8 cellular contexts compared by ENCODE assay signal in the genomic region with DNA sequence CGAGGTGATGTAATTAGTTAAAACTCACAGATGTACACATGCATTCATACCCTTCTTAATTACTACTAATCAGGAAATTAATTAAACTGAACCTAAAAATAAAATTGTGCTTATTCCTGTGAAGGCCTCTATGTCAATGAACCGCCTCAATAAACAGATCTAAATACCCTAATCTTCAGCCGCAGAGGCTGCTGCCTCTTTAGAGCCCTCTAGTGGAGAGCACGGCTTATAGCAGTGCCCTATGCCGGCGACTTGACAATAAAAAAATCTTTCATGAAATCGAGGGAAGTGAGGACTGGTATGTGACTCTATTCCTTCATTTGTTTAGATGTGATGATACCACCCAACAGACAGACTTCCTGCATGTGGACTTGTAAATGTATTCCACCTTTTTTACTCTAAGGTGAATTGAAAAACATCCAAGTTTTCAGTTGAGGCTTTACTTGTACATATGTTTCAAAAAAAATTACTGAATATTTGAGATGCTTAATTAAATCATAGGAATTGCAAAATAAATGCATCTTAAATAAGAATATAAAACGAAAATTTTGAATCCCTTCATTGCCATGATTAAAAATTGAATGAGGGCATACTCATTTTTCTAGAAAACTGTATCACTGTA. TPM values are rescaled to one million over a fixed set of nuclear protein-coding genes. Genes with fewer than 3 reads are reported as not detected.
DNase-seq lines count a peak whose midpoint lies in the region; ATAC-seq, FAIRE-seq and TF ChIP-seq lines count a peak whose summit lies in the region.

No MANE protein-coding gene starts in this region.

- H3K36me3 ChIP-seq in GM06990 (ENCODE audit: control insufficient read depth, insufficient read depth, low read length): no peaks in the 10 kb centered on the region
- H3K36me3 ChIP-seq in SJSA1: no peaks in the 10 kb centered on the region
- no peaks in the 10 kb centered on the region for H3K36me3 ChIP-seq in upper lobe of left lung

- no peak for TF ChIP-seq EP300 in upper lobe of left lung (IDR thresholded peaks at IDR 0.05)

- TF ChIP-seq CTCF in GM06990 (IDR thresholded peaks at IDR 0.05; ENCODE audit: insufficient read depth, low read length, poor library complexity, severe bottlenecking) (peak; percentile 98), choroid plexus epithelial cell (conservative IDR thresholded peaks at IDR 0.05; ENCODE audit: low read depth, low read length) (peak; percentile 99), upper lobe of left lung (IDR thresholded peaks at IDR 0.05) (peak; percentile 27 to 78 (median 63))

- TF ChIP-seq POLR2A in upper lobe of left lung (IDR thresholded peaks at IDR 0.05): no peak

- FAIRE-seq in A204.1 (lab: Jason Lieb, UNC): peak; percentile 68

- DNase-seq in GM06990 (ENCODE audit: extremely low read depth, insufficient read length) (no peak), H4 (ENCODE audit: low spot score) (peak; percentile 42), KBM-7 (peak; percentile 70), SJSA1 (ENCODE audit: low read depth in 1 of 2, low spot score in 2 of 2) (peak; percentile 41 to 45), choroid plexus epithelial cell (ENCODE audit: low read depth) (peak; percentile 84), lung microvascular endothelial cell (ENCODE audit: low read depth in 2 of 2) (peak; percentile 44 to 53), upper lobe of left lung (peak in 1 of 2 donors; percentile 22)

- H3K9me3 ChIP-seq in SJSA1 (replicated peaks) (no peaks in the 10 kb centered on the region), upper lobe of left lung (no peaks in the 10 kb centered on the region)

- H3K4me3 ChIP-seq in GM06990 (replicated peaks; ENCODE audit: low read depth, low read length): no peak overlapping the region
- H3K4me3 ChIP-seq in SJSA1: no peak overlapping the region
- H3K4me3 ChIP-seq in choroid plexus epithelial cell (ENCODE audit: low read depth, low read length): no peak overlapping the region
- H3K4me3 ChIP-seq in upper lobe of left lung: no peak overlapping the region

- no peak overlapping the region for H3K27ac ChIP-seq in SJSA1
- no peak overlapping the region for H3K27ac ChIP-seq in upper lobe of left lung

- ATAC-seq in upper lobe of left lung (ENCODE audit: low FRiP score in 2 of 2): peak; percentile 73 to 90

- H3K27me3 ChIP-seq in GM06990 (replicated peaks; ENCODE audit: control insufficient read depth, insufficient read depth, low read length) (no peaks in the 10 kb centered on the region), SJSA1 (replicated peaks) (no peaks in the 10 kb centered on the region), upper lobe of left lung (no peaks in the 10 kb centered on the region)

- 16 to 18% methylated on average over 8 of the region's 8 CpGs for WGBS in upper lobe of left lung, 2 donors

- no peaks in the 10 kb centered on the region for H3K4me1 ChIP-seq in SJSA1 (replicated peaks)
- no peaks in the 10 kb centered on the region for H3K4me1 ChIP-seq in upper lobe of left lung

- in situ Hi-C loops in KBM-7 (cut with MboI; ENCODE audit: low pct_unique_long_range_greater_than_20kb, low sequenced_read_pairs): no loop called here

RNA-seq across cellular contexts. Expression of gene EPHA3, which starts 8.3 kb away (rescaled TPM):
- total RNA-seq in H4 (2014; rRNA removed; shearing (Covaris generic)): 1.4 and 3.6 TPM in 2 replicates
- 0.03 TPM in 1 of 2 replicates, not detected in the other for total RNA-seq in SJSA1 (2014; rRNA removed; shearing (Covaris generic))
- total RNA-seq in lung microvascular endothelial cell (not detected in 2 replicates), upper lobe of left lung (1 to 10 TPM in 2 of 6 donors, under 1 TPM in 3, not detected in 1; 0.46 to 3.9 (median 0.79) TPM)
